ENCODE assay signal across 1 cellular context in the genomic region with DNA sequence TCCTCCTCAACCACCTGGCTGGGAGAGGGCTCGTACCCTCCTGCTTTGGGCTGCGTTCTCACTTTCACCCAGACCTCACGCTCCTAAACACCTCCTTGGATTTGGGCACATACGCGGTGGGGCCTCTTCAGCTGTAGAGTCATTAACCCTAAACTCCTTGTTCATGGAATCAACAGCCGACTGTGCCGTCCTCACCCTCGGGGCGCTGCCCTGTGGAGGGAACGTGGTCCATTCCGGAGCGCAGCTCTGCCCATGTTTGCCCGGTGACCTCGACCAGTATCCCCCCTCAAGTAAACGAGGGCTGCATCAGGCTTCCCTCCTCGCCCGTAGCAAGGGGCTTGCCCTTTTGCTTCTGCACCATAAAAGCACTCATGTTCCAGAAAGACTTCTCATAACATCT.
TF ChIP-seq lines count a peak whose summit lies in the region.

No MANE protein-coding gene starts in this region.

TF ChIP-seq in H1, 55 proteins besides CTCF, POLR2A, EP300 and RAD21:
- no peak for TF ChIP-seq CHD2 (IDR thresholded peaks at IDR 0.05; ENCODE audit: low read length)
- no peak for TF ChIP-seq GTF2F1 (IDR thresholded peaks at IDR 0.05; ENCODE audit: borderline replicate concordance, low read depth, low read length)
- TF ChIP-seq, protein P1, sequence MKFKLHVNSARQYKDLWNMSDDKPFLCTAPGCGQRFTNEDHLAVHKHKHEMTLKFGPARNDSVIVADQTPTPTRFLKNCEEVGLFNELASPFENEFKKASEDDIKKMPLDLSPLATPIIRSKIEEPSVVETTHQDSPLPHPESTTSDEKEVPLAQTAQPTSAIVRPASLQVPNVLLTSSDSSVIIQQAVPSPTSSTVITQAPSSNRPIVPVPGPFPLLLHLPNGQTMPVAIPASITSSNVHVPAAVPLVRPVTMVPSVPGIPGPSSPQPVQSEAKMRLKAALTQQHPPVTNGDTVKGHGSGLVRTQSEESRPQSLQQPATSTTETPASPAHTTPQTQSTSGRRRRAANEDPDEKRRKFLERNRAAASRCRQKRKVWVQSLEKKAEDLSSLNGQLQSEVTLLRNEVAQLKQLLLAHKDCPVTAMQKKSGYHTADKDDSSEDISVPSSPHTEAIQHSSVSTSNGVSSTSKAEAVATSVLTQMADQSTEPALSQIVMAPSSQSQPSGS (IDR thresholded peaks at IDR 0.05; ENCODE audit: low read length) = no peak
- no peak for TF ChIP-seq HDAC2 (IDR thresholded peaks at IDR 0.05; ENCODE audit: borderline replicate concordance in 1 of 2, low read depth in 2 of 2, low read length in 2 of 2)
- no peak for TF ChIP-seq TCF12 (IDR thresholded peaks at IDR 0.05; ENCODE audit: low read depth, low read length)
- TF ChIP-seq NANOG (IDR thresholded peaks at IDR 0.05; ENCODE audit: insufficient read depth, low read depth, low read length, poor library complexity, severe bottlenecking) = no peak
